In the genomic region with DNA sequence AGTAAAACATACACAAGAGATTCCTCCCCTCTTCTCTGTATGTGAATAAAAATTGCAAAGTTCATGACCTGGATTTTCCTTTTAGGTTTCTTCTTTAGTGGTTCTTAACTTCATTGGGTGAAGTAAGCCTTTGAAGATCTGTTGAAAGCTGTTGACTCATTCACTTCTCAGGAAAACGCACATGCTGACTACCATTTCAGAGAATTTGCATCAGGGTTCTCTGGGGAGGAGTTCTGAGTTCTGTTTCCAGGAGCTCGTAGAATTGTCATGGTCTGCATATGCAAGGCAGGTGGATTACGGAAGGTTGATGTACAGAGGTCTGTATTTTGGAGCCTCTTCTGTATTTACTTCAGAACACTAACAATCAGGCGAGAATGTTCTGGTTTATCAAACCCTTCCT, we compare ENCODE assay signal across 1 cellular context.
TF ChIP-seq lines count a peak whose summit lies in the region.

No MANE protein-coding gene starts in this region.

TF ChIP-seq in GM12878, 131 proteins besides CTCF, POLR2A, EP300 and RAD21 (continued from another document):
- TF ChIP-seq, protein P1, sequence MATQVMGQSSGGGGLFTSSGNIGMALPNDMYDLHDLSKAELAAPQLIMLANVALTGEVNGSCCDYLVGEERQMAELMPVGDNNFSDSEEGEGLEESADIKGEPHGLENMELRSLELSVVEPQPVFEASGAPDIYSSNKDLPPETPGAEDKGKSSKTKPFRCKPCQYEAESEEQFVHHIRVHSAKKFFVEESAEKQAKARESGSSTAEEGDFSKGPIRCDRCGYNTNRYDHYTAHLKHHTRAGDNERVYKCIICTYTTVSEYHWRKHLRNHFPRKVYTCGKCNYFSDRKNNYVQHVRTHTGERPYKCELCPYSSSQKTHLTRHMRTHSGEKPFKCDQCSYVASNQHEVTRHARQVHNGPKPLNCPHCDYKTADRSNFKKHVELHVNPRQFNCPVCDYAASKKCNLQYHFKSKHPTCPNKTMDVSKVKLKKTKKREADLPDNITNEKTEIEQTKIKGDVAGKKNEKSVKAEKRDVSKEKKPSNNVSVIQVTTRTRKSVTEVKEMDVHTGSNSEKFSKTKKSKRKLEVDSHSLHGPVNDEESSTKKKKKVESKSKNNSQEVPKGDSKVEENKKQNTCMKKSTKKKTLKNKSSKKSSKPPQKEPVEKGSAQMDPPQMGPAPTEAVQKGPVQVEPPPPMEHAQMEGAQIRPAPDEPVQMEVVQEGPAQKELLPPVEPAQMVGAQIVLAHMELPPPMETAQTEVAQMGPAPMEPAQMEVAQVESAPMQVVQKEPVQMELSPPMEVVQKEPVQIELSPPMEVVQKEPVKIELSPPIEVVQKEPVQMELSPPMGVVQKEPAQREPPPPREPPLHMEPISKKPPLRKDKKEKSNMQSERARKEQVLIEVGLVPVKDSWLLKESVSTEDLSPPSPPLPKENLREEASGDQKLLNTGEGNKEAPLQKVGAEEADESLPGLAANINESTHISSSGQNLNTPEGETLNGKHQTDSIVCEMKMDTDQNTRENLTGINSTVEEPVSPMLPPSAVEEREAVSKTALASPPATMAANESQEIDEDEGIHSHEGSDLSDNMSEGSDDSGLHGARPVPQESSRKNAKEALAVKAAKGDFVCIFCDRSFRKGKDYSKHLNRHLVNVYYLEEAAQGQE (IDR thresholded peaks at IDR 0.05; ENCODE audit: low read depth, low read length) = no peak
- TF ChIP-seq, protein P2, sequence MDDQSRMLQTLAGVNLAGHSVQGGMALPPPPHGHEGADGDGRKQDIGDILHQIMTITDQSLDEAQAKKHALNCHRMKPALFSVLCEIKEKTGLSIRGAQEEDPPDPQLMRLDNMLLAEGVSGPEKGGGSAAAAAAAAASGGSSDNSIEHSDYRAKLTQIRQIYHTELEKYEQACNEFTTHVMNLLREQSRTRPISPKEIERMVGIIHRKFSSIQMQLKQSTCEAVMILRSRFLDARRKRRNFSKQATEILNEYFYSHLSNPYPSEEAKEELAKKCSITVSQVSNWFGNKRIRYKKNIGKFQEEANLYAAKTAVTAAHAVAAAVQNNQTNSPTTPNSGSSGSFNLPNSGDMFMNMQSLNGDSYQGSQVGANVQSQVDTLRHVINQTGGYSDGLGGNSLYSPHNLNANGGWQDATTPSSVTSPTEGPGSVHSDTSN (IDR thresholded peaks at IDR 0.05; ENCODE audit: insufficient replicate concordance, low read depth, low read length) = no peak
